1 cellular context compared by ENCODE assay signal in the genomic region with DNA sequence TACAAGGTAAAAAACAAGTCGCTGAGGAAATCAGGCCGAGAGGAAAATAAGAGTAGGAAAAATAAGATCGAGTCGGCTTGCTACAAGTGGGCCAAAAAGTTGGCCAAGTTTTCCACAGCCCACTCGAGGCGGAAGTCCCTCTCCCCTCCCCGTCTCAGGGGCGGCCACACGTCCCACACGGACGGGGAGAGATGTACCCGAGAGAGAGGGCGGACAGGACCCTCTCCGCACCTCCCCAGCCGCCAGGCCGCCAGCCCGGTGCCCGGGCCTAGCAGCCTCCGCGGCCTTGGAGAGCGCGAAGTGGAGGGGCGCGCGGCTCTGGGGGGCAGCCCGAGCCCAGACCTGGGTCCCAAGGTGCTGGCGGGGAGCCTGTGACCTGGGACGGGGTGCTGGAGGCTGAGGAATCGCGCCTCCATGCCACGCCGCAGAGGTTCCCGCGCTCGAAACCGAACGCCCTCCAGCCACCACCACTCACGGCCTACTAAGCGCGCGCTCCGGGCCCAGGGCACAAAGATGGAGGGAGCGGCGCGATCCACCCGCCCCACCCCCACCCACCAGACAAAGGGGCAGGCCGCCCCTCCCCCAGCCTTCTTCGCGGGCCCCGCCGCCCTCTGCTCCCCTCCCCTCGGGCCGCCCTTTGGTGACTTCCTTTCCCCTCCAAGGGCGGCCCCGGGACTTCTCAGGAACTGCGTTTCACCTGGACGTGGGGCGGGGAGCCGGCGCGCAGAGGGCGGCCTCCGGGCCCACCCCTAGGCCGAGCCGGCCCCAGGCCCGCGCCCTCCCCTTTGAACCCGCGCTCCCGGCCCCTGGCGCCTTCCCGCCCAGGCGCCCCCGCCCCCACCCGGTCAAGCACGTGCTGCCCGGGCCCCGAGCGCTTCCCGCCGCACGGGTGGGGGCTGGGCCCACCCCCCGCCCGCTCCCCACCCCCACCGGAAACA.
TF ChIP-seq lines count a peak whose summit lies in the region.

No MANE protein-coding gene starts in this region.

TF ChIP-seq in HepG2, 621 proteins besides CTCF, POLR2A, EP300 and RAD21:
- no peak for TF ChIP-seq SNAI1 (CRISPR knock-in tag; IDR thresholded peaks at IDR 0.05; ENCODE audit: borderline replicate concordance)
- TF ChIP-seq ZBTB38 (CRISPR knock-in tag; IDR thresholded peaks at IDR 0.05): 0 out of 2 replicates have a peak, but pooled peaks have one; percentile 34
- TF ChIP-seq, protein P1, sequence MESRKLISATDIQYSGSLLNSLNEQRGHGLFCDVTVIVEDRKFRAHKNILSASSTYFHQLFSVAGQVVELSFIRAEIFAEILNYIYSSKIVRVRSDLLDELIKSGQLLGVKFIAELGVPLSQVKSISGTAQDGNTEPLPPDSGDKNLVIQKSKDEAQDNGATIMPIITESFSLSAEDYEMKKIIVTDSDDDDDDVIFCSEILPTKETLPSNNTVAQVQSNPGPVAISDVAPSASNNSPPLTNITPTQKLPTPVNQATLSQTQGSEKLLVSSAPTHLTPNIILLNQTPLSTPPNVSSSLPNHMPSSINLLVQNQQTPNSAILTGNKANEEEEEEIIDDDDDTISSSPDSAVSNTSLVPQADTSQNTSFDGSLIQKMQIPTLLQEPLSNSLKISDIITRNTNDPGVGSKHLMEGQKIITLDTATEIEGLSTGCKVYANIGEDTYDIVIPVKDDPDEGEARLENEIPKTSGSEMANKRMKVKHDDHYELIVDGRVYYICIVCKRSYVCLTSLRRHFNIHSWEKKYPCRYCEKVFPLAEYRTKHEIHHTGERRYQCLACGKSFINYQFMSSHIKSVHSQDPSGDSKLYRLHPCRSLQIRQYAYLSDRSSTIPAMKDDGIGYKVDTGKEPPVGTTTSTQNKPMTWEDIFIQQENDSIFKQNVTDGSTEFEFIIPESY (CRISPR knock-in tag; IDR thresholded peaks at IDR 0.05): peak; percentile 88
- TF ChIP-seq ELF4 (CRISPR knock-in tag; IDR thresholded peaks at IDR 0.05; ENCODE audit: borderline replicate concordance): no peak
- no peak for TF ChIP-seq NONO (IDR thresholded peaks at IDR 0.05)
- TF ChIP-seq NONO (CRISPR knock-in tag; conservative IDR thresholded peaks at IDR 0.05): no peak
- no peak for TF ChIP-seq ZNF619 (CRISPR knock-in tag; IDR thresholded peaks at IDR 0.05)
- TF ChIP-seq ZNF207 (IDR thresholded peaks at IDR 0.05; ENCODE audit: borderline replicate concordance): no peak
